ENCODE assay signal across 8 cellular contexts in genomic region chr9:116156621-116157314, GRCh38. TPM values are rescaled to one million over a fixed set of nuclear protein-coding genes. Genes with fewer than 3 reads are reported as not detected.
A peak's percentile ranks its signal among the peaks of the same experiment; 100 is the strongest.
DNase-seq lines count a peak whose midpoint lies in the region; ATAC-seq and TF ChIP-seq lines count a peak whose summit lies in the region.

No MANE protein-coding gene starts in this region.

- peaks cover 49 to 52% of the 10 kb centered on the region in 2 experiments for H3K4me1 Mint-ChIP-seq in H9
- H3K4me1 Mint-ChIP-seq in activated T-helper 2 cell treated with anti-CD3 and anti-CD28 coated beads, Interferon-gamma antibody, Interleukin-2, Interleukin-4, amounts not matched to agents 10 μg/mL and 5 μg/mL and 100 μg/mL, durations not matched to agents 14 hours and 24 hours and 36 hours (ENCODE audit: low read depth) = peaks cover 7% of the 10 kb centered on the region

- H2BK5ac ChIP-seq in H9 (ENCODE audit: insufficient read length, low read length) = no peak overlapping the region

- H3K23ac ChIP-seq in H9 (ENCODE audit: insufficient read length, low read depth, low read length) = no peak overlapping the region

- H3K79me2 ChIP-seq in H9 (ENCODE audit: insufficient read depth, low read length) = no peaks in the 10 kb centered on the region
- no peaks in the 10 kb centered on the region for H3K79me2 ChIP-seq in neural cell (replicated peaks; ENCODE audit: insufficient read depth, low read length)

- H3K27ac Mint-ChIP-seq in H9 = peak overlapping the region; percentile 34 to 57 (median 50); a peak in 2 of 7 replicates
- no peak overlapping the region for H3K27ac Mint-ChIP-seq in activated T-helper 2 cell treated with anti-CD3 and anti-CD28 coated beads, Interferon-gamma antibody, Interleukin-2, Interleukin-4, amounts not matched to agents 10 μg/mL and 5 μg/mL and 100 μg/mL, durations not matched to agents 14 hours and 24 hours and 36 hours

- H3F3A ChIP-seq in neural cell (ENCODE audit: insufficient read depth, low read length, poor library complexity, severe bottlenecking) = no peaks in the 10 kb centered on the region

- peaks cover 18% of the 10 kb centered on the region for H3K23me2 ChIP-seq in H9 (ENCODE audit: insufficient read length, low read depth, low read length, poor library complexity, severe bottlenecking)

- no peaks in the 10 kb centered on the region; a peak in 2 of 7 replicates for H3K36me3 Mint-ChIP-seq in H9 (ENCODE audit: insufficient read depth in 1 of 3, low read depth in 3 of 3)
- H3K36me3 Mint-ChIP-seq in activated T-helper 2 cell treated with anti-CD3 and anti-CD28 coated beads, Interferon-gamma antibody, Interleukin-2, Interleukin-4, amounts not matched to agents 10 μg/mL and 5 μg/mL and 100 μg/mL, durations not matched to agents 14 hours and 24 hours and 36 hours (ENCODE audit: low read depth) = no peaks in the 10 kb centered on the region

- no peaks in the 10 kb centered on the region for H3K36me3 ChIP-seq in neural cell (ENCODE audit: insufficient read depth, low read length)

- H4K8ac ChIP-seq in H9 (replicated peaks; ENCODE audit: insufficient read length, low read depth, low read length) = no peak overlapping the region

- H3K79me1 ChIP-seq in H9 (ENCODE audit: insufficient read depth, low read depth, low read length, poor library complexity, severe bottlenecking) = no peaks in the 10 kb centered on the region

- H2AK5ac ChIP-seq in H9 (ENCODE audit: insufficient read length, low read length) = no peak overlapping the region

- ATAC-seq in HG02798 (IDR thresholded peaks at IDR 0.05; ENCODE audit: poor library complexity, unreplicated experiment) = no peak
- no peak for ATAC-seq in GM18909 (IDR thresholded peaks at IDR 0.05; ENCODE audit: poor library complexity, unreplicated experiment)
- no peak for ATAC-seq in GM21717 (IDR thresholded peaks at IDR 0.05; ENCODE audit: unreplicated experiment)

- peak overlapping the region; percentile 60 for H3K4me2 ChIP-seq in H9 (ENCODE audit: insufficient read depth, insufficient read length, low read length)
- peak overlapping the region; percentile 54 for H3K4me2 ChIP-seq in neural cell (ENCODE audit: low read length)

- no peak overlapping the region for H3K14ac ChIP-seq in H9 (ENCODE audit: insufficient read depth, low read length)

- no peak overlapping the region for H2BK20ac ChIP-seq in H9 (ENCODE audit: low read depth, low read length, poor library complexity, severe bottlenecking)

- H3K4me3 ChIP-seq in neural cell (ENCODE audit: low read length) = peak overlapping the region; percentile 58

- H4K20me1 ChIP-seq in H9 (ENCODE audit: control insufficient read depth, insufficient read depth, insufficient read length) (no peaks in the 10 kb centered on the region), neural cell (ENCODE audit: insufficient read depth) (no peaks in the 10 kb centered on the region)

- intact Hi-C loops in activated T-helper 2 cell treated with anti-CD3 and anti-CD28 coated beads, Interferon-gamma antibody, Interleukin-2, Interleukin-4, amounts not matched to agents 10 μg/mL and 5 μg/mL and 100 μg/mL, durations not matched to agents 14 hours and 24 hours and 36 hours (cut with micrococcal nuclease) = loop anchor here (10.0 kb wide), 1 partner anchor 508 kb away; no protein-coding TSS in a partner anchor

- H3K4ac ChIP-seq in H9 (ENCODE audit: low read depth, low read length) = no peak overlapping the region

- H3K9ac ChIP-seq in H9 (ENCODE audit: extremely low read depth, insufficient read length, low read length) (no peak overlapping the region), neural cell (ENCODE audit: low read length) (no peak overlapping the region)

- H3K27me3 ChIP-seq in H9 (ENCODE audit: insufficient read depth, low read length) (peaks cover 16% of the 10 kb centered on the region; the same call in 1 of the 2 replicates), neural cell (ENCODE audit: insufficient read depth, low read depth, low read length) (peaks cover 86% of the 10 kb centered on the region)

- no peak overlapping the region for H2BK15ac ChIP-seq in H9 (ENCODE audit: low read depth, low read length)

- TF ChIP-seq EP300 in neural cell (conservative IDR thresholded peaks at IDR 0.05; ENCODE audit: poor library complexity, severe bottlenecking) = no peak

- DNase-seq in H9 = peak; percentile 74
- peak; percentile 55 for DNase-seq in NCI-H82 treated with DMSO at 0.1 percent for 48 hours (lab: John Stamatoyannopoulos, UW; ENCODE audit: unreplicated experiment)
- peak; percentile 89 for DNase-seq in fibroblast of gingiva (ENCODE audit: low read depth)
- DNase-seq in activated T-helper 2 cell treated with anti-CD3 and anti-CD28 coated beads, Interferon-gamma antibody, Interleukin-2, Interleukin-4, amounts not matched to agents 10 μg/mL and 5 μg/mL and 100 μg/mL, durations not matched to agents 14 hours and 24 hours and 36 hours (ENCODE audit: low spot score) = no peak

- H2BK12ac ChIP-seq in H9 (ENCODE audit: insufficient read length, low read depth, low read length) = no peak overlapping the region

- H3K27me3 Mint-ChIP-seq in H9 (ENCODE audit: low read depth) = peaks cover 95% of the 10 kb centered on the region
- H3K27me3 Mint-ChIP-seq in activated T-helper 2 cell treated with anti-CD3 and anti-CD28 coated beads, Interferon-gamma antibody, Interleukin-2, Interleukin-4, amounts not matched to agents 10 μg/mL and 5 μg/mL and 100 μg/mL, durations not matched to agents 14 hours and 24 hours and 36 hours (ENCODE audit: low read depth) = peaks cover 60% of the 10 kb centered on the region

- H3K9me2 ChIP-seq in neural cell (ENCODE audit: insufficient read depth, low read length) = no peaks in the 10 kb centered on the region

- WGBS in H9 (ENCODE audit: extremely low coverage, insufficient read length, low lambda C conversion rate) = no CpG with 5 or more reads among the region's 24 CpGs

- H3T11ph ChIP-seq in H9 (ENCODE audit: low read length) = no peak overlapping the region

- no peak overlapping the region for H3K27ac ChIP-seq in H9 (ENCODE audit: insufficient read length, low read depth, low read length)
- H3K27ac ChIP-seq in neural cell (ENCODE audit: low read length) = no peak overlapping the region

- TF ChIP-seq CTCF in H9 (conservative IDR thresholded peaks at IDR 0.05) (no peak), neural cell (IDR thresholded peaks at IDR 0.05; ENCODE audit: poor library complexity, severe bottlenecking) (no peak)

- H4K5ac ChIP-seq in H9 (ENCODE audit: insufficient read length, low read depth, low read length) = no peak overlapping the region

- no peak overlapping the region for H4K91ac ChIP-seq in H9 (ENCODE audit: insufficient read length, low read depth, low read length)

- no peaks in the 10 kb centered on the region for H3K4me1 ChIP-seq in H9 (ENCODE audit: insufficient read depth, low read length)

- peak overlapping the region; percentile 38 to 75 for H3K4me3 Mint-ChIP-seq in H9
- no peak overlapping the region for H3K4me3 Mint-ChIP-seq in activated T-helper 2 cell treated with anti-CD3 and anti-CD28 coated beads, Interferon-gamma antibody, Interleukin-2, Interleukin-4, amounts not matched to agents 10 μg/mL and 5 μg/mL and 100 μg/mL, durations not matched to agents 14 hours and 24 hours and 36 hours (ENCODE audit: low read depth)

- H3K9me3 ChIP-seq in H9 (ENCODE audit: control insufficient read depth, low read depth, low read length) (no peaks in the 10 kb centered on the region), neural cell (ENCODE audit: low read length) (no peaks in the 10 kb centered on the region)

- no peak overlapping the region for H2BK120ac ChIP-seq in H9 (ENCODE audit: low read depth, low read length, poor library complexity, severe bottlenecking)

- TF ChIP-seq RAD21 in neural cell (conservative IDR thresholded peaks at IDR 0.05) = no peak

- H2AFZ ChIP-seq in H9 (ENCODE audit: low read length) = no peak overlapping the region
- H2AFZ ChIP-seq in neural cell (ENCODE audit: low read depth, low read length) = no peak overlapping the region

- H3K9me3 Mint-ChIP-seq in H9 = no peaks in the 10 kb centered on the region; a peak in 1 of 5 replicates
- H3K9me3 Mint-ChIP-seq in activated T-helper 2 cell treated with anti-CD3 and anti-CD28 coated beads, Interferon-gamma antibody, Interleukin-2, Interleukin-4, amounts not matched to agents 10 μg/mL and 5 μg/mL and 100 μg/mL, durations not matched to agents 14 hours and 24 hours and 36 hours = no peaks in the 10 kb centered on the region

- no peak overlapping the region for H3K18ac ChIP-seq in H9 (ENCODE audit: insufficient read length, low read depth, low read length)

- no peak overlapping the region for H3K56ac ChIP-seq in H9 (ENCODE audit: insufficient read length, low read depth, low read length)

TF ChIP-seq in neural cell, 6 proteins besides CTCF, POLR2A, EP300 and RAD21 (continues in another document):
- TF ChIP-seq, protein P1, sequence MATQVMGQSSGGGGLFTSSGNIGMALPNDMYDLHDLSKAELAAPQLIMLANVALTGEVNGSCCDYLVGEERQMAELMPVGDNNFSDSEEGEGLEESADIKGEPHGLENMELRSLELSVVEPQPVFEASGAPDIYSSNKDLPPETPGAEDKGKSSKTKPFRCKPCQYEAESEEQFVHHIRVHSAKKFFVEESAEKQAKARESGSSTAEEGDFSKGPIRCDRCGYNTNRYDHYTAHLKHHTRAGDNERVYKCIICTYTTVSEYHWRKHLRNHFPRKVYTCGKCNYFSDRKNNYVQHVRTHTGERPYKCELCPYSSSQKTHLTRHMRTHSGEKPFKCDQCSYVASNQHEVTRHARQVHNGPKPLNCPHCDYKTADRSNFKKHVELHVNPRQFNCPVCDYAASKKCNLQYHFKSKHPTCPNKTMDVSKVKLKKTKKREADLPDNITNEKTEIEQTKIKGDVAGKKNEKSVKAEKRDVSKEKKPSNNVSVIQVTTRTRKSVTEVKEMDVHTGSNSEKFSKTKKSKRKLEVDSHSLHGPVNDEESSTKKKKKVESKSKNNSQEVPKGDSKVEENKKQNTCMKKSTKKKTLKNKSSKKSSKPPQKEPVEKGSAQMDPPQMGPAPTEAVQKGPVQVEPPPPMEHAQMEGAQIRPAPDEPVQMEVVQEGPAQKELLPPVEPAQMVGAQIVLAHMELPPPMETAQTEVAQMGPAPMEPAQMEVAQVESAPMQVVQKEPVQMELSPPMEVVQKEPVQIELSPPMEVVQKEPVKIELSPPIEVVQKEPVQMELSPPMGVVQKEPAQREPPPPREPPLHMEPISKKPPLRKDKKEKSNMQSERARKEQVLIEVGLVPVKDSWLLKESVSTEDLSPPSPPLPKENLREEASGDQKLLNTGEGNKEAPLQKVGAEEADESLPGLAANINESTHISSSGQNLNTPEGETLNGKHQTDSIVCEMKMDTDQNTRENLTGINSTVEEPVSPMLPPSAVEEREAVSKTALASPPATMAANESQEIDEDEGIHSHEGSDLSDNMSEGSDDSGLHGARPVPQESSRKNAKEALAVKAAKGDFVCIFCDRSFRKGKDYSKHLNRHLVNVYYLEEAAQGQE (IDR thresholded peaks at IDR 0.05; ENCODE audit: borderline replicate concordance) = no peak
- TF ChIP-seq EZH2 (IDR thresholded peaks at IDR 0.05; ENCODE audit: borderline replicate concordance, insufficient read depth, low read length, poor library complexity, severe bottlenecking) = no peak
- no peak for TF ChIP-seq POLR2AphosphoS5 (IDR thresholded peaks at IDR 0.05)

RNA-seq across cellular contexts. Expression of gene PAPPA, which starts 3.2 kb away (rescaled TPM):
- total RNA-seq in H9 (2021) = 0.17 and 0.29 TPM in 2 replicates
- 0.40 and 0.41 TPM in 2 replicates for polyA plus RNA-seq in neural cell
- 0.69 and 0.73 TPM in 2 replicates for polyA minus RNA-seq in neural cell
- total RNA-seq in activated T-helper 2 cell treated with anti-CD3 and anti-CD28 coated beads, Interferon-gamma antibody, Interleukin-2, Interleukin-4, amounts not matched to agents 10 μg/mL and 5 μg/mL and 100 μg/mL, durations not matched to agents 14 hours and 24 hours and 36 hours = not detected in 2 replicates
